1 cellular context compared by ENCODE assay signal in the genomic region with DNA sequence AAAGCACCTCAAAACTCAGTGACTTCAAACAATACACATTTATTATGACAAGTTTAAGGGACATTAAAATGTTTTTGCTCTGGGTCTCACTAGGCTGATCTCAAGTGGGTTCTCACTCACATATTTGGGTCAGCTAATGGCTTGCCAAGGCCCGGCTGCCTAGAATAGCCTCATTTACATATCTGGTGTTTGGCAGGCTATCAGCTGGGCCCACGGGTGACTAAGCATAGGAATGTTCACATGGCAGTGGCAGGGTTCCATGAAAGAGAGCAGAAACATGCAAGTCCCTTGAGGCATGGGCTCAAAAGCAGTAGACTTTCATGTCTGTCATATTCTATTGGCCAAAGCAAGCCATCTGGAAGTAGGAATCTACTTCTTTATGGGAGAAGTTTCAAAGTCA.
TF ChIP-seq lines count a peak whose summit lies in the region.

No MANE protein-coding gene starts in this region.

TF ChIP-seq in GM23338, 12 proteins besides CTCF, POLR2A, EP300 and RAD21 (continued from another document):
- TF ChIP-seq ZNF462 (CRISPR knock-in tag; IDR thresholded peaks at IDR 0.05) (no peak), JUNB (IDR thresholded peaks at IDR 0.05; ENCODE audit: unreplicated experiment) (no peak), EZH2phosphoT487 (IDR thresholded peaks at IDR 0.05; ENCODE audit: unreplicated experiment) (no peak), NANOG (IDR thresholded peaks at IDR 0.05; ENCODE audit: borderline replicate concordance) (no peak), ZNF331 (CRISPR knock-in tag; IDR thresholded peaks at IDR 0.05; ENCODE audit: low read depth) (no peak), EZH2 (IDR thresholded peaks at IDR 0.05; ENCODE audit: low read depth, unreplicated experiment) (no peak)
